21 cellular contexts compared by ENCODE assay signal in genomic region chr16:2385441-2385840, GRCh38. TPM values are rescaled to one million over a fixed set of nuclear protein-coding genes. Genes with fewer than 3 reads are reported as not detected.
DNase-seq lines count a peak whose midpoint lies in the region; ATAC-seq, FAIRE-seq and TF ChIP-seq lines count a peak whose summit lies in the region.
"Had no signal": no experiment of that assay in that cellular context is flagged by ENCODE, and none has a peak within 500 bp of the region (broad histone marks: within the 10 kb centered on the region; RNA-seq: fewer than 3 reads in every experiment).

No MANE protein-coding gene starts in this region.

- H3K4me1 Mint-ChIP-seq in MCF 10A (ENCODE audit: insufficient read depth, unreplicated experiment): no peaks in the 10 kb centered on the region

- no peak overlapping the region for H3K27ac ChIP-seq in mammary epithelial cell (ENCODE audit: insufficient read depth, low read depth, low read length)
- H3K27ac ChIP-seq: breast epithelium, Peyer's patch, stomach, VCaP had no signal

- no peaks in the 10 kb centered on the region for H4K20me1 ChIP-seq in mammary epithelial cell (ENCODE audit: insufficient read depth, low read length)

- no peaks in the 10 kb centered on the region for H3K36me3 Mint-ChIP-seq in MCF 10A (ENCODE audit: insufficient read depth, unreplicated experiment)
- H3K36me3 Mint-ChIP-seq: activated naive CD8-positive, alpha-beta T cell treated with anti-CD3 and anti-CD28 coated beads, Interleukin-2, amount 10 ng/mL, durations not matched to agents 7 days and 5 days; CD8-positive, alpha-beta T cell had no signal

- H3K4me2 ChIP-seq in mammary epithelial cell (ENCODE audit: insufficient read depth, low read depth, low read length): no peak overlapping the region

- peak; percentile 84 for DNase-seq in mammary epithelial cell
- DNase-seq in MCF 10A (ENCODE audit: unreplicated experiment): no peak
- DNase-seq in SW480 (ENCODE audit: low spot score): peak; percentile 42
- peak; percentile 70 for DNase-seq in islet precursor cell
- peak; percentile 25 for DNase-seq in urothelium cell line (ENCODE audit: low spot score)
- no peak for DNase-seq in stimulated activated CD8-positive, alpha-beta memory T cell treated with anti-CD3 and anti-CD28 coated beads, Interleukin-4, amount 100 ng/mL, for 48 hours
- no peak for DNase-seq in KG1 (lab: John Stamatoyannopoulos, UW)
- DNase-seq: activated CD8-positive, alpha-beta T cell treated with anti-CD3 and anti-CD28 coated beads for 36 hours; activated naive CD8-positive, alpha-beta T cell treated with anti-CD3 and anti-CD28 coated beads, Interleukin-2, amount 10 ng/mL, durations not matched to agents 7 days and 5 days; CD8-positive, alpha-beta T cell; effector CD4-positive, alpha-beta T cell; GDM1; mesenchymal stem cell; NCI-H2081 treated with DMSO at 0.1 percent for 48 hours; NCI-H526; Peyer's patch; stomach had no signal

- peaks cover 9% of the 10 kb centered on the region for H3K4me1 ChIP-seq in mammary epithelial cell (ENCODE audit: insufficient read depth, low read length)
- H3K4me1 ChIP-seq: breast epithelium, Peyer's patch, stomach had no signal

- intact Hi-C loops in mammary epithelial cell (cut with micrococcal nuclease): loop anchor here (2.0 kb wide), 1 partner anchor 23 kb away; no protein-coding TSS in a partner anchor
- intact Hi-C loops in MCF 10A (cut with micrococcal nuclease): no loop called here

- no peaks in the 10 kb centered on the region for H3K79me2 ChIP-seq in mammary epithelial cell (ENCODE audit: insufficient read depth, low read length)

- TF ChIP-seq CTCF in mammary epithelial cell (conservative IDR thresholded peaks at IDR 0.05 in 1 of 2, IDR thresholded peaks at IDR 0.05 in 1 of 2; ENCODE audit: extremely low read depth in 1 of 2, insufficient read depth in 1 of 2, low read depth in 1 of 2, low read length in 2 of 2) (no peak), MCF 10A (IDR thresholded peaks at IDR 0.05; ENCODE audit: unreplicated experiment) (no peak)

- no peak overlapping the region for H3K4me3 Mint-ChIP-seq in MCF 10A (ENCODE audit: unreplicated experiment)
- H3K4me3 Mint-ChIP-seq: activated CD8-positive, alpha-beta T cell treated with anti-CD3 and anti-CD28 coated beads for 36 hours; activated naive CD8-positive, alpha-beta T cell treated with anti-CD3 and anti-CD28 coated beads, Interleukin-2, amount 10 ng/mL, durations not matched to agents 7 days and 5 days; CD8-positive, alpha-beta T cell had no signal

- no peak overlapping the region for H3K27ac Mint-ChIP-seq in MCF 10A (ENCODE audit: low read depth, unreplicated experiment)
- H3K27ac Mint-ChIP-seq: activated CD8-positive, alpha-beta T cell treated with anti-CD3 and anti-CD28 coated beads for 36 hours; activated naive CD8-positive, alpha-beta T cell treated with anti-CD3 and anti-CD28 coated beads, Interleukin-2, amount 10 ng/mL, durations not matched to agents 7 days and 5 days; CD8-positive, alpha-beta T cell had no signal

- H2AFZ ChIP-seq in mammary epithelial cell (ENCODE audit: low read depth, low read length): peak overlapping the region; percentile 40

- no peak overlapping the region for H3K4me3 ChIP-seq in mammary epithelial cell (replicated peaks in 1 of 3; ENCODE audit: insufficient read depth in 1 of 3, low read depth in 2 of 3, low read length in 3 of 3)
- H3K4me3 ChIP-seq: breast epithelium, Peyer's patch, stomach had no signal

- no peak overlapping the region for H3K9ac ChIP-seq in mammary epithelial cell (ENCODE audit: insufficient read depth, low read length)

- peaks cover 4% of the 10 kb centered on the region for H3K9me3 ChIP-seq in mammary epithelial cell (replicated peaks; ENCODE audit: insufficient read depth, low read length)

- 0% methylated on average over 2 of the region's 2 CpGs for WGBS in mammary epithelial cell (ENCODE audit: low coverage, missing lambda C conversion rate)

- H3K36me3 ChIP-seq in mammary epithelial cell (ENCODE audit: insufficient read depth, low read length): no peaks in the 10 kb centered on the region
- H3K36me3 ChIP-seq: breast epithelium, Peyer's patch, stomach had no signal

- no peak for ATAC-seq in GM21576 (IDR thresholded peaks at IDR 0.05; ENCODE audit: unreplicated experiment)
- ATAC-seq: activated CD8-positive, alpha-beta T cell treated with anti-CD3 and anti-CD28 coated beads for 36 hours; CD8-positive, alpha-beta T cell had no signal

- no peaks in the 10 kb centered on the region for H3K27me3 Mint-ChIP-seq in MCF 10A (ENCODE audit: insufficient read depth, unreplicated experiment)

- in situ Hi-C loops in mammary epithelial cell (cut with MboI; ENCODE audit: low sequenced_read_pairs in 2 of 2): no loop called here

- dilution Hi-C loops in mammary epithelial cell (cut with HindIII; ENCODE audit: low sequenced_read_pairs): loop anchor here (5.0 kb wide), 1 partner anchor 48 kb away; no protein-coding TSS in a partner anchor

- no peak for FAIRE-seq in urothelium cell line (lab: Jason Lieb, UNC)
- FAIRE-seq: GM12891 had no signal

- BruUV-seq in mammary epithelial cell (replicated peaks; lab: Mats Ljungman, UMichigan) (no TSS peak), MCF 10A (replicated peaks; lab: Mats Ljungman, UMichigan) (no TSS peak)

- POLR2A ChIA-PET in MCF 10A (lab: Yijun Ruan, JAX): no interaction called here

- peaks cover 16% of the 10 kb centered on the region for H3K9me3 Mint-ChIP-seq in MCF 10A (ENCODE audit: unreplicated experiment)
- H3K9me3 Mint-ChIP-seq: activated naive CD8-positive, alpha-beta T cell treated with anti-CD3 and anti-CD28 coated beads, Interleukin-2, amount 10 ng/mL, durations not matched to agents 7 days and 5 days had no signal

- CTCF ChIA-PET in mammary epithelial cell (lab: Charles Lee; ENCODE audit: low non-redundant PET): interaction anchor here (1.0 kb wide), 1 partner anchor 45 kb away, joined by 3 read pairs; the partner anchor contains the start of gene ABCA3
- CTCF ChIA-PET in MCF 10A (lab: Yijun Ruan, JAX): interaction anchor here (0.7 kb wide), 1 partner anchor 9 kb away, joined by 4 read pairs; no protein-coding TSS in a partner anchor

- H3K27me3 ChIP-seq in mammary epithelial cell (ENCODE audit: insufficient read depth, low read length): no peaks in the 10 kb centered on the region
- H3K27me3 ChIP-seq: breast epithelium, Peyer's patch, stomach had no signal

RNA-seq across cellular contexts. Expression of gene CCNF, which starts 43.8 kb away (rescaled TPM):
- total RNA-seq in mammary epithelial cell (10 to 100 TPM in 1 of 2 donors, 1 to 10 TPM in 1; 5.7 to 22.7 TPM), MCF 10A (2022) (7.5 and 11.9 TPM in 2 replicates)
- 21.4 TPM for polyA plus RNA-seq in mammary epithelial cell
- 76.4 TPM for polyA minus RNA-seq in mammary epithelial cell

RNA-seq across cellular contexts. Expression of gene ABCA3, which starts 44.9 kb away (rescaled TPM):
- total RNA-seq in mammary epithelial cell: 1 to 10 TPM in 1 of 2 donors, under 1 TPM in 1; 0.85 to 4.0 TPM
- 0.40 TPM for polyA plus RNA-seq in mammary epithelial cell
- not detected for polyA minus RNA-seq in mammary epithelial cell
- 3.5 and 4.6 TPM in 2 replicates for total RNA-seq in MCF 10A (2022)

Comparison
In these comparisons a context has a peak if more than half of its experiments do, and no peak if none do; other contexts are left out.
1. DNase-seq: peak in mammary epithelial cell (single experiment), SW480 (single experiment), islet precursor cell (single experiment) and urothelium cell line (single experiment); none in MCF 10A (single experiment), stimulated activated CD8-positive, alpha-beta memory T cell treated with anti-CD3 and anti-CD28 coated beads, Interleukin-4, amount 100 ng/mL, for 48 hours (single experiment) and KG1 (single experiment).